Comparison of ENCODE assay signal across 12 cellular contexts in the genomic region with DNA sequence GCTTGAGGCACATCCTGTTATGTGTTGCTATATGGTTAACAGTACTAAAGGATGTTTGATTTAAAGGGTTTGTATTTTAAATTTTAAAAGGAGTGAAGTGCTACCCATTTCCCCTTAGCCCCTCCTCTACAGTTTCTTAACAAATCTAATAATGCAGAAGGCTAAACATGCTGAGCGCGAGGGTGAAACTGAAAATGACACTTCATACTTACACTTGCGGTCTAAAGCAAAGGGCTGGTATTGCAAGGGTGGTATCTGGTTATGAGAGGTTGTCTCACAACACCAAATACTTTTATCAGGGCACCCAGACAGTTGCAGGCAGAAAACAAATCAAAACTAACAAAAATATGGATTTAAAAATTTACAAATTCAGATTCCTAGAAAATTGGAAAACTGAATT.
DNase-seq lines count a peak whose midpoint lies in the region; ATAC-seq and TF ChIP-seq lines count a peak whose summit lies in the region.
"Had no signal": no experiment of that assay in that cellular context is flagged by ENCODE, and none has a peak within 500 bp of the region (broad histone marks: within the 10 kb centered on the region; RNA-seq: fewer than 3 reads in every experiment).

No MANE protein-coding gene starts in this region.

- CTCF ChIA-PET in HEK293T (lab: Yijun Ruan, JAX), result no interaction called here
- CTCF ChIA-PET in Caco-2 (lab: Charles Lee), result no interaction called here

- ATAC-seq in left ventricle myocardium superior (peak; percentile 34), heart left ventricle (no peak), HG02623 (IDR thresholded peaks at IDR 0.05; ENCODE audit: unreplicated experiment) (peak; percentile 86)
- peak; percentile 98 for ATAC-seq in stimulated activated effector memory CD8-positive, alpha-beta T cell treated with anti-CD3 and anti-CD28 coated beads, Interleukin-12 subunit alpha, Interleukin-12 subunit beta, amount 100 ng/mL, for 72 hours

- H3K36me3 ChIP-seq in heart left ventricle, result peaks cover 0 to 24% (median 9%) of the 10 kb centered on the region in 9 donors
- no peaks in the 10 kb centered on the region for H3K36me3 ChIP-seq in effector memory CD4-positive, alpha-beta T cell (ENCODE audit: control insufficient read depth, insufficient read depth, low read length)
- no peaks in the 10 kb centered on the region for H3K36me3 ChIP-seq in Caco-2 (ENCODE audit: control insufficient read depth, insufficient read depth, low read length)

- no peaks in the 10 kb centered on the region for H3K36me3 Mint-ChIP-seq in stimulated activated effector memory CD8-positive, alpha-beta T cell treated with anti-CD3 and anti-CD28 coated beads, Interleukin-12 subunit alpha, Interleukin-12 subunit beta, amount 100 ng/mL, for 72 hours
- peaks cover under 1% of the 10 kb centered on the region for H3K36me3 Mint-ChIP-seq in Caco-2 (ENCODE audit: insufficient read depth, unreplicated experiment)

- H3K4me1 Mint-ChIP-seq in stimulated activated effector memory CD8-positive, alpha-beta T cell treated with anti-CD3 and anti-CD28 coated beads, Interleukin-12 subunit alpha, Interleukin-12 subunit beta, amount 100 ng/mL, for 72 hours, result peaks cover 32% of the 10 kb centered on the region
- H3K4me1 Mint-ChIP-seq in Caco-2 (ENCODE audit: low read depth, unreplicated experiment), result peaks cover 15% of the 10 kb centered on the region

- no TSS peak for BruUV-seq in Caco-2 (replicated peaks; lab: Mats Ljungman, UMichigan)

- DNase-seq in left ventricle myocardium superior (no peak), heart left ventricle (no peak), MV-4-11 (lab: John Stamatoyannopoulos, UW) (peak; percentile 81), HEK293T (ENCODE audit: extremely low spot score) (no peak), Caco-2 (no peak)
- peak; percentile 9 to 70 for DNase-seq in stimulated activated effector memory CD8-positive, alpha-beta T cell treated with anti-CD3 and anti-CD28 coated beads, Interleukin-12 subunit alpha, Interleukin-12 subunit beta, amount 100 ng/mL, for 72 hours (ENCODE audit: low spot score in 2 of 2)
- DNase-seq in effector memory CD4-positive, alpha-beta T cell, result no peak
- DNase-seq: dorsolateral prefrontal cortex, posterior cingulate gyrus, Right ventricle myocardium superior had no signal

- H3K27me3 ChIP-seq in heart left ventricle (no peaks in the 10 kb centered on the region), Caco-2 (replicated peaks; ENCODE audit: control insufficient read depth, insufficient read depth, low read length) (no peaks in the 10 kb centered on the region)
- H3K27me3 ChIP-seq in effector memory CD4-positive, alpha-beta T cell (replicated peaks; ENCODE audit: control insufficient read depth, insufficient read depth, low read length, poor library complexity, severe bottlenecking), result no peaks in the 10 kb centered on the region
- H3K27me3 ChIP-seq: BLaER1 treated with 17β-estradiol and CSF1 and Interleukin-3, amounts not matched to agents 10 nM and 100 nM; dorsolateral prefrontal cortex had no signal

- no peaks in the 10 kb centered on the region for H3K9me3 ChIP-seq in heart left ventricle
- no peaks in the 10 kb centered on the region for H3K9me3 ChIP-seq in effector memory CD4-positive, alpha-beta T cell (ENCODE audit: control insufficient read depth, low read length)
- no peaks in the 10 kb centered on the region for H3K9me3 ChIP-seq in Caco-2

- 63 to 81% (median 77%) methylated on average over 3 of the region's 3 CpGs for WGBS in heart left ventricle, 4 donors

- H3K27ac ChIP-seq in heart left ventricle, result peak overlapping the region in 2 of 12 donors; percentile 3 to 11
- H3K27ac ChIP-seq in effector memory CD4-positive, alpha-beta T cell (ENCODE audit: insufficient read depth, low read length, poor library complexity, severe bottlenecking), result no peak overlapping the region
- H3K27ac ChIP-seq: BLaER1 treated with 17β-estradiol and CSF1 and Interleukin-3, amounts not matched to agents 10 nM and 100 nM; dorsolateral prefrontal cortex had no signal

- no peaks in the 10 kb centered on the region for H3K9me3 Mint-ChIP-seq in stimulated activated effector memory CD8-positive, alpha-beta T cell treated with anti-CD3 and anti-CD28 coated beads, Interleukin-12 subunit alpha, Interleukin-12 subunit beta, amount 100 ng/mL, for 72 hours
- H3K9me3 Mint-ChIP-seq in Caco-2 (ENCODE audit: unreplicated experiment), result no peaks in the 10 kb centered on the region

- no peak for TF ChIP-seq POLR2A in heart left ventricle (IDR thresholded peaks at IDR 0.05)

- H3K4me3 ChIP-seq in heart left ventricle, result no peak overlapping the region
- no peak overlapping the region for H3K4me3 ChIP-seq in effector memory CD4-positive, alpha-beta T cell (ENCODE audit: insufficient read depth, low read depth, low read length, poor library complexity, severe bottlenecking)
- H3K4me3 ChIP-seq in Caco-2 (ENCODE audit: low read depth, low read length), result no peak overlapping the region
- H3K4me3 ChIP-seq: BLaER1 treated with 17β-estradiol and CSF1 and Interleukin-3, amounts not matched to agents 10 nM and 100 nM; dorsolateral prefrontal cortex had no signal

- intact Hi-C loops in left ventricle myocardium superior (cut with micrococcal nuclease), result no loop called here
- intact Hi-C loops in heart left ventricle (cut with DNase I), result loop anchor here in 2 of 10 donors (10.0 kb wide), 2 partner anchors 97 to 347 kb away; a partner anchor contains a TSS
- intact Hi-C loops in Caco-2 (cut with micrococcal nuclease; ENCODE audit: unreplicated experiment), result no loop called here

- H3K27ac Mint-ChIP-seq in stimulated activated effector memory CD8-positive, alpha-beta T cell treated with anti-CD3 and anti-CD28 coated beads, Interleukin-12 subunit alpha, Interleukin-12 subunit beta, amount 100 ng/mL, for 72 hours, result no peak overlapping the region
- no peak overlapping the region for H3K27ac Mint-ChIP-seq in Caco-2 (ENCODE audit: unreplicated experiment)

- TF ChIP-seq CTCF in heart left ventricle (IDR thresholded peaks at IDR 0.05) (no peak), Caco-2 (IDR thresholded peaks at IDR 0.05; ENCODE audit: insufficient read depth in 1 of 2, low read depth in 1 of 2, low read length in 1 of 2, severe bottlenecking in 1 of 2, unreplicated experiment in 1 of 2) (no peak)

- H3K4me1 ChIP-seq in heart left ventricle (peaks cover 0 to 45% (median 20%) of the 10 kb centered on the region in 12 donors), Caco-2 (peaks cover 18% of the 10 kb centered on the region)
- no peaks in the 10 kb centered on the region for H3K4me1 ChIP-seq in effector memory CD4-positive, alpha-beta T cell (ENCODE audit: control insufficient read depth, insufficient read depth, low read length, poor library complexity, severe bottlenecking)

- no peak overlapping the region for H3K4me3 Mint-ChIP-seq in stimulated activated effector memory CD8-positive, alpha-beta T cell treated with anti-CD3 and anti-CD28 coated beads, Interleukin-12 subunit alpha, Interleukin-12 subunit beta, amount 100 ng/mL, for 72 hours
- no peak overlapping the region for H3K4me3 Mint-ChIP-seq in Caco-2 (ENCODE audit: unreplicated experiment)

- POLR2A ChIA-PET in HEK293T (lab: Yijun Ruan, JAX) (no interaction called here), Caco-2 (lab: Charles Lee) (no interaction called here)

- H3K27me3 Mint-ChIP-seq in Caco-2 (ENCODE audit: insufficient read depth, unreplicated experiment), result no peaks in the 10 kb centered on the region

TF ChIP-seq in HEK293T, 16 proteins besides CTCF, POLR2A, EP300 and RAD21:
- TF ChIP-seq ELF4 (IDR thresholded peaks at IDR 0.05) (no peak), LEF1 (IDR thresholded peaks at IDR 0.05; ENCODE audit: borderline replicate concordance) (no peak), FOXM1 (IDR thresholded peaks at IDR 0.05; ENCODE audit: borderline replicate concordance) (no peak), ZNF384 (IDR thresholded peaks at IDR 0.05) (no peak), FOXK2 (IDR thresholded peaks at IDR 0.05) (no peak), TARDBP (IDR thresholded peaks at IDR 0.05) (no peak), NFRKB (IDR thresholded peaks at IDR 0.05) (no peak), SUZ12 (IDR thresholded peaks at IDR 0.05) (no peak), SP1 (IDR thresholded peaks at IDR 0.05) (no peak), CTBP1 (IDR thresholded peaks at IDR 0.05; ENCODE audit: borderline replicate concordance) (no peak), HDGF (IDR thresholded peaks at IDR 0.05; ENCODE audit: borderline replicate concordance) (no peak), FOXA1 (IDR thresholded peaks at IDR 0.05) (no peak), L3MBTL2 (conservative IDR thresholded peaks at IDR 0.05) (no peak), BHLHE40 (IDR thresholded peaks at IDR 0.05; ENCODE audit: borderline replicate concordance) (no peak)
- TF ChIP-seq, protein P1, sequence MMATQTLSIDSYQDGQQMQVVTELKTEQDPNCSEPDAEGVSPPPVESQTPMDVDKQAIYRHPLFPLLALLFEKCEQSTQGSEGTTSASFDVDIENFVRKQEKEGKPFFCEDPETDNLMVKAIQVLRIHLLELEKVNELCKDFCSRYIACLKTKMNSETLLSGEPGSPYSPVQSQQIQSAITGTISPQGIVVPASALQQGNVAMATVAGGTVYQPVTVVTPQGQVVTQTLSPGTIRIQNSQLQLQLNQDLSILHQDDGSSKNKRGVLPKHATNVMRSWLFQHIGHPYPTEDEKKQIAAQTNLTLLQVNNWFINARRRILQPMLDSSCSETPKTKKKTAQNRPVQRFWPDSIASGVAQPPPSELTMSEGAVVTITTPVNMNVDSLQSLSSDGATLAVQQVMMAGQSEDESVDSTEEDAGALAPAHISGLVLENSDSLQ (IDR thresholded peaks at IDR 0.05), result no peak
TF ChIP-seq in HEK293T: peak in this region for 0.

Comparison
In these comparisons a context has a peak if more than half of its experiments do, and no peak if none do; other contexts are left out.
1. ATAC-seq: peak in left ventricle myocardium superior (single experiment), HG02623 (single experiment) and stimulated activated effector memory CD8-positive, alpha-beta T cell treated with anti-CD3 and anti-CD28 coated beads, Interleukin-12 subunit alpha, Interleukin-12 subunit beta, amount 100 ng/mL, for 72 hours (single experiment); none in heart left ventricle (0 of 4).
2. DNase-seq: peak in MV-4-11 (single experiment) and stimulated activated effector memory CD8-positive, alpha-beta T cell treated with anti-CD3 and anti-CD28 coated beads, Interleukin-12 subunit alpha, Interleukin-12 subunit beta, amount 100 ng/mL, for 72 hours (2 of 2); none in left ventricle myocardium superior (single experiment), heart left ventricle (0 of 5), HEK293T (single experiment), effector memory CD4-positive, alpha-beta T cell (0 of 3) and Caco-2 (0 of 2).